In the genomic region with DNA sequence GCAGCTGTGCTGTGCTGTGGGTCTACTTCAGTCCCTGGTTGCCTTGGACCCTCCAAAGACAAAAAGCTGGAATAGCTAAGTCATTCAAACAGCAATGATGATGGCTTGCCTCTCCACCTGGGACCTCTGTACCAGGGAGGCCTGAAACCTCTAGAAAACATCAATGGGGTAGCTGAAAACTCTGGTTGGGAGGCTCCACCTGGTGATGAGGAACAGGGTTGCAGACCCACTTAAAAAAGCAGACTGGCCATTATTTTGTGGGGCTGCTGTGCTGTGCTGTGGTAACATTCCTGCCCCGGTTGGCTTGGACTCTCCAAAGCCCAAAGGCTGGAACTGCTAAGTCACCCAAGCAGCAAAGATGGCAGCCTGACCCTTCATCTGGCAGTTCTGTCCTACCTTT, we compare ENCODE assay signal across 17 cellular contexts.
A peak's percentile ranks its signal among the peaks of the same experiment; 100 is the strongest.
DNase-seq lines count a peak whose midpoint lies in the region; ATAC-seq, FAIRE-seq and TF ChIP-seq lines count a peak whose summit lies in the region.
"Had no signal": no experiment of that assay in that cellular context is flagged by ENCODE, and none has a peak within 500 bp of the region (broad histone marks: within the 10 kb centered on the region; RNA-seq: fewer than 3 reads in every experiment).

No MANE protein-coding gene starts in this region.

- no peaks in the 10 kb centered on the region for H3F3A ChIP-seq in neural progenitor cell (ENCODE audit: low read depth)

- dilution Hi-C loops in IMR-90 (cut with HindIII; ENCODE audit: low sequenced_read_pairs, unreplicated experiment) = no loop called here

- H3K9ac ChIP-seq in IMR-90 (ENCODE audit: low read depth, low read length) = no peak overlapping the region
- no peak overlapping the region for H3K9ac ChIP-seq in neural progenitor cell

- H3K9me3 Mint-ChIP-seq in neural progenitor cell = peaks cover 38% of the 10 kb centered on the region

- H2BK120ac ChIP-seq in IMR-90 (ENCODE audit: low read depth, low read length) = no peak overlapping the region

- H3K36me3 Mint-ChIP-seq in neural progenitor cell = peaks cover 8% of the 10 kb centered on the region
- H3K36me3 Mint-ChIP-seq: CD8-positive, alpha-beta memory T cell had no signal

- CTCF ChIA-PET in IMR-90 (lab: Yijun Ruan, JAX) = interaction anchor here (0.6 to 1.1 kb wide), 2 partner anchors 97 to 581 kb away, joined by 4 to 7 read pairs; no protein-coding TSS in a partner anchor

- H3K4me1 Mint-ChIP-seq in neural progenitor cell = no peaks in the 10 kb centered on the region
- H3K4me1 Mint-ChIP-seq: CD8-positive, alpha-beta memory T cell had no signal

- H3K36me3 ChIP-seq in IMR-90 (ENCODE audit: control insufficient read depth, insufficient read depth, low read length) = no peaks in the 10 kb centered on the region
- no peaks in the 10 kb centered on the region for H3K36me3 ChIP-seq in neural progenitor cell
- H3K36me3 ChIP-seq: MG63 had no signal

- no peaks in the 10 kb centered on the region for H3K4me1 ChIP-seq in IMR-90 (ENCODE audit: control insufficient read depth, insufficient read depth, low read length)
- H3K4me1 ChIP-seq in neural progenitor cell = no peaks in the 10 kb centered on the region

- H2AK5ac ChIP-seq in IMR-90 (ENCODE audit: low read depth, low read length) = no peak overlapping the region

- DNase-seq in D721Med (ENCODE audit: insufficient read length, low spot score) = no peak
- DNase-seq in IMR-90 = peak; percentile 1
- DNase-seq in astrocyte of the cerebellum (ENCODE audit: low read depth) = no peak
- DNase-seq in neural progenitor cell (ENCODE audit: low spot score) = peak; percentile 8
- DNase-seq in omental fat pad (ENCODE audit: low spot score) = no peak
- DNase-seq: activated CD4-positive, alpha-beta T cell treated with anti-CD3 and anti-CD28 coated beads for 4 hours; activated T-cell treated with anti-CD3 and anti-CD28 coated beads, Interleukin-2, amount 50 U/mL, for 1 hour; CD8-positive, alpha-beta memory T cell; H7; mammary epithelial cell; MG63; NCI-H2107; stimulated activated naive CD4-positive, alpha-beta T cell had no signal

- H4K91ac ChIP-seq in IMR-90 (ENCODE audit: insufficient read depth, low read depth, low read length) = no peak overlapping the region

- no peak overlapping the region for H3K23ac ChIP-seq in IMR-90 (ENCODE audit: low read depth, low read length)

- no peak overlapping the region for H3K4me2 ChIP-seq in IMR-90 (ENCODE audit: low read depth, low read length)
- H3K4me2 ChIP-seq in neural progenitor cell = no peak overlapping the region

- H3K56ac ChIP-seq in IMR-90 (ENCODE audit: extremely low read depth, insufficient read depth, low read length) = no peak overlapping the region

- no peaks in the 10 kb centered on the region for H3K79me2 ChIP-seq in neural progenitor cell (ENCODE audit: low read depth)

- no peaks in the 10 kb centered on the region for H3K27me3 ChIP-seq in IMR-90 (ENCODE audit: control insufficient read depth, insufficient read depth, low read length)
- no peaks in the 10 kb centered on the region for H3K27me3 ChIP-seq in neural progenitor cell
- H3K27me3 ChIP-seq: MG63 had no signal

- H3K18ac ChIP-seq in IMR-90 (ENCODE audit: low read depth, low read length) = no peak overlapping the region

- H3K4ac ChIP-seq in IMR-90 (ENCODE audit: low read depth, low read length) = no peak overlapping the region

- H3K4me3 Mint-ChIP-seq in neural progenitor cell = no peak overlapping the region
- H3K4me3 Mint-ChIP-seq: CD8-positive, alpha-beta memory T cell had no signal

- no peak overlapping the region for H3K4me3 ChIP-seq in IMR-90 (ENCODE audit: insufficient read depth, low read depth, low read length)
- H3K4me3 ChIP-seq in astrocyte of the cerebellum (ENCODE audit: low read depth, low read length) = no peak overlapping the region
- H3K4me3 ChIP-seq in neural progenitor cell = no peak overlapping the region
- H3K4me3 ChIP-seq: coronary artery, MG63 had no signal

- no peak overlapping the region for H2BK5ac ChIP-seq in IMR-90 (ENCODE audit: low read depth, low read length, poor library complexity, severe bottlenecking)

- intact Hi-C loops in IMR-90 (cut with micrococcal nuclease) = loop anchor here (1.0 to 2.0 kb wide), 2 partner anchors 293 to 582 kb away; no protein-coding TSS in a partner anchor

- ATAC-seq in IMR-90 (ENCODE audit: low read depth) (no peak; the same call in 1 of the 2 replicates), GM18505 (IDR thresholded peaks at IDR 0.05; ENCODE audit: unreplicated experiment) (no peak), GM21825 (IDR thresholded peaks at IDR 0.05; ENCODE audit: unreplicated experiment) (no peak), omental fat pad (ENCODE audit: low FRiP score) (no peak)

- H2AK9ac ChIP-seq in IMR-90 (replicated peaks; ENCODE audit: low read depth, low read length, poor library complexity) = no peak overlapping the region

- in situ Hi-C loops in IMR-90 (cut with MboI; ENCODE audit: low sequenced_read_pairs) = no loop called here
- in situ Hi-C loops in astrocyte of the cerebellum (cut with HindIII; ENCODE audit: low sequenced_read_pairs) = no loop called here

- H4K20me1 ChIP-seq in IMR-90 (ENCODE audit: insufficient read depth, low read length) = no peaks in the 10 kb centered on the region
- H4K20me1 ChIP-seq in neural progenitor cell (ENCODE audit: low read depth) = no peaks in the 10 kb centered on the region

- BruUV-seq in IMR-90 (replicated peaks; lab: Mats Ljungman, UMichigan) = no TSS peak

- no peak for FAIRE-seq in D721Med (lab: Jason Lieb, UNC)
- FAIRE-seq: urothelium cell line had no signal

- H3K9me1 ChIP-seq in IMR-90 (ENCODE audit: insufficient read depth, low read length) = no peaks in the 10 kb centered on the region

- no peak overlapping the region for H3K27ac Mint-ChIP-seq in neural progenitor cell
- H3K27ac Mint-ChIP-seq: CD8-positive, alpha-beta memory T cell had no signal

- POLR2A ChIA-PET in IMR-90 (lab: Charles Lee; ENCODE audit: unreplicated experiment) = no interaction called here

- no peak overlapping the region for H4K5ac ChIP-seq in IMR-90 (ENCODE audit: low read depth, low read length)

- H3K79me1 ChIP-seq in IMR-90 (ENCODE audit: low read depth in 1 of 2, low read length in 2 of 2) = no peaks in the 10 kb centered on the region

- H2AFZ ChIP-seq in IMR-90 (replicated peaks; ENCODE audit: low read length, poor library complexity) (no peak overlapping the region), neural progenitor cell (replicated peaks) (no peak overlapping the region)

- H2BK15ac ChIP-seq in IMR-90 (ENCODE audit: low read depth, low read length) = no peak overlapping the region

- peak; percentile 31 for TF ChIP-seq CTCF in D721Med (IDR thresholded peaks at IDR 0.05; ENCODE audit: insufficient read depth, missing control alignments)
- no peak for TF ChIP-seq CTCF in IMR-90 (conservative IDR thresholded peaks at IDR 0.05; ENCODE audit: low read depth, low read length)
- peak; percentile 11 for TF ChIP-seq CTCF in astrocyte of the cerebellum (IDR thresholded peaks at IDR 0.05; ENCODE audit: low read depth, low read length, missing control alignments)
- peak; percentile 39 for TF ChIP-seq CTCF in neural progenitor cell (IDR thresholded peaks at IDR 0.05)
- no peak for TF ChIP-seq CTCF in omental fat pad (IDR thresholded peaks at IDR 0.05)

- H3K9me3 ChIP-seq in IMR-90 (ENCODE audit: control insufficient read depth, insufficient read depth, low read length) (0 out of 2 replicates have a peak, but pooled peaks cover 2% of the 10 kb centered on the region), neural progenitor cell (ENCODE audit: low read depth) (no peaks in the 10 kb centered on the region)

- no peak overlapping the region for H4K8ac ChIP-seq in IMR-90 (ENCODE audit: low read depth in 2 of 2, low read length in 2 of 2)

- TF ChIP-seq POLR2A in IMR-90 (IDR thresholded peaks at IDR 0.05; ENCODE audit: low read depth, low read length) (no peak), GM18505 (IDR thresholded peaks at IDR 0.05; ENCODE audit: borderline replicate concordance, extremely low read depth, insufficient read depth, insufficient read length) (no peak)

- 50% methylated on average over 1 of the region's 1 CpG; no CpG with 5 or more reads in 1 of the 2 experiments for WGBS in IMR-90 (ENCODE audit: extremely low coverage in 2 of 2, insufficient read length in 1 of 2), 2 experiments

- H3K27ac ChIP-seq in IMR-90 (ENCODE audit: insufficient read depth, low read length) (no peak overlapping the region), neural progenitor cell (no peak overlapping the region)
- H3K27ac ChIP-seq: coronary artery had no signal

- peaks cover 2% of the 10 kb centered on the region for H3K27me3 Mint-ChIP-seq in neural progenitor cell (ENCODE audit: insufficient read depth, low read depth)

- H2BK20ac ChIP-seq in IMR-90 (ENCODE audit: low read depth, low read length) = no peak overlapping the region

- no peak for TF ChIP-seq RAD21 in IMR-90 (IDR thresholded peaks at IDR 0.05; ENCODE audit: low read length)

- H3K14ac ChIP-seq in IMR-90 (replicated peaks; ENCODE audit: low read depth, low read length) = no peak overlapping the region

TF ChIP-seq in IMR-90, 13 proteins besides CTCF, POLR2A, EP300 and RAD21 (continues in another document):
- no peak for TF ChIP-seq NFE2L2 (IDR thresholded peaks at IDR 0.05; ENCODE audit: low read depth, low read length)
- no peak for TF ChIP-seq RFX5 (IDR thresholded peaks at IDR 0.05; ENCODE audit: low read depth, low read length)
- TF ChIP-seq CEBPB (IDR thresholded peaks at IDR 0.05; ENCODE audit: low read depth, low read length) = no peak
- TF ChIP-seq FOS (IDR thresholded peaks at IDR 0.05; ENCODE audit: low read depth, low read length) = no peak
- no peak for TF ChIP-seq BHLHE40 (IDR thresholded peaks at IDR 0.05; ENCODE audit: low read depth, low read length)
- no peak for TF ChIP-seq RCOR1 (IDR thresholded peaks at IDR 0.05; ENCODE audit: insufficient replicate concordance, low read length)
- TF ChIP-seq SMC3 (IDR thresholded peaks at IDR 0.05; ENCODE audit: low read depth, low read length) = no peak
- no peak for TF ChIP-seq CHD1 (IDR thresholded peaks at IDR 0.05; ENCODE audit: low read depth, low read length)
- TF ChIP-seq, protein P1, sequence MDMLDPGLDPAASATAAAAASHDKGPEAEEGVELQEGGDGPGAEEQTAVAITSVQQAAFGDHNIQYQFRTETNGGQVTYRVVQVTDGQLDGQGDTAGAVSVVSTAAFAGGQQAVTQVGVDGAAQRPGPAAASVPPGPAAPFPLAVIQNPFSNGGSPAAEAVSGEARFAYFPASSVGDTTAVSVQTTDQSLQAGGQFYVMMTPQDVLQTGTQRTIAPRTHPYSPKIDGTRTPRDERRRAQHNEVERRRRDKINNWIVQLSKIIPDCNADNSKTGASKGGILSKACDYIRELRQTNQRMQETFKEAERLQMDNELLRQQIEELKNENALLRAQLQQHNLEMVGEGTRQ (IDR thresholded peaks at IDR 0.05; ENCODE audit: low read depth, low read length) = no peak
- TF ChIP-seq MAZ (IDR thresholded peaks at IDR 0.05; ENCODE audit: borderline replicate concordance, low read depth, low read length) = no peak

Comparison
In these comparisons a context has a peak if more than half of its experiments do, and no peak if none do; other contexts are left out.
1. DNase-seq: peak in IMR-90 (single experiment) and neural progenitor cell (single experiment); none in D721Med (single experiment), astrocyte of the cerebellum (single experiment) and omental fat pad (single experiment).
2. CTCF ChIP-seq: peak in D721Med (single experiment), astrocyte of the cerebellum (single experiment) and neural progenitor cell (single experiment); none in IMR-90 (single experiment) and omental fat pad (0 of 3).